Comparison of ENCODE assay signal across 7 cellular contexts in the genomic region with DNA sequence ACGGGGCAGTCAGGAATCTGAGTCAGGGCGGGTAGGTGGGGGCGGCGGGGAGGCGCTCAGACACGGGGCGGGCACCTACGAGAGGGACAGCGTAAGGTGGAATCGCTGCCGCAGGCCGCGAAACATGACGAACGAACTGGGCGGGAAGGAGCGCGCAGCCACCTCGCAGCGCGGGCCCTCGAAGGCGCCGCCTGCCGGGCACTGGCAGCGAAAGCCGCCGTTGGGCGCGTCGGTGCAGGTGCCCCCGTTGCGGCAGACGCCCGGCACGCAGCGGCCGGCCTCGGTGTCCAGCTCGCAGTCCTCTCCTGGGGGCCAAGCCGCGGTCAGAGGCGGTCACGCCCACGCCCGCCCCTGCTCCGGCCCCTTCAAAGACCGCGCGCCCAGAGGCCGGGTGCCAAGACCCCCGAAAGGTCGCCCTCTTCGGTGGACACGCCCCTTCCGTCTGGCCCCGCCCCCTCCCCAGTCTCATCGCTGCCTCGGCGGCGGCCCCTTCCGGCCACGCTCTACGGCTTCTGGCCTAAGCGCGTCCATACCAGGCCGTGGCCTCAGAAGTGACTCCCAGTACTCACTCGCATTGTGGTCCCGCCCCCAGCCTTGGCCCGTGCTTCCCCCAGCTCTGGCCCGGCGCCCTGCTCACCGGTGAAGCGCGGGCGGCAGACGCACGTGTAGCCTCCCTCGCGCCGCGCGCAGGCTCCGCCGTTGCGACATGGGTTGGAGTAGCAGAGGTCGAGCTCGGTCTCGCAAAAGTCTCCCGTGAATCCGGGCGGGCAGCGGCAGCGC. TPM values are rescaled to one million over a fixed set of nuclear protein-coding genes. Genes with fewer than 3 reads are reported as not detected.
DNase-seq lines count a peak whose midpoint lies in the region; ATAC-seq and TF ChIP-seq lines count a peak whose summit lies in the region.

No MANE protein-coding gene starts in this region.

- no peaks in the 10 kb centered on the region for H3K27me3 ChIP-seq in endodermal cell (ENCODE audit: control insufficient read depth, insufficient read depth, low read length, poor library complexity, severe bottlenecking)

- H3K4me1 ChIP-seq in endodermal cell (ENCODE audit: control insufficient read depth, insufficient read depth, low read length), result no peaks in the 10 kb centered on the region

- H3K4me3 Mint-ChIP-seq in IgD-negative memory B cell, result peak overlapping the region; percentile 62 to 84 (median 77)
- peak overlapping the region; percentile 80 for H3K4me3 Mint-ChIP-seq in activated CD8-positive, alpha-beta T cell treated with anti-CD3 and anti-CD28 coated beads for 36 hours
- H3K4me3 Mint-ChIP-seq in endodermal cell, result peak overlapping the region; percentile 46
- H3K4me3 Mint-ChIP-seq in mesothelial cell of epicardium, result peak overlapping the region; percentile 52

- peaks cover 6% of the 10 kb centered on the region for H3K27me3 Mint-ChIP-seq in IgD-negative memory B cell
- peaks cover 9% of the 10 kb centered on the region for H3K27me3 Mint-ChIP-seq in activated CD8-positive, alpha-beta T cell treated with anti-CD3 and anti-CD28 coated beads for 36 hours
- H3K27me3 Mint-ChIP-seq in endodermal cell (ENCODE audit: insufficient read depth), result peaks cover 31% of the 10 kb centered on the region
- H3K27me3 Mint-ChIP-seq in mesothelial cell of epicardium (ENCODE audit: low read depth), result peaks cover 18% of the 10 kb centered on the region

- no peaks in the 10 kb centered on the region for H3K9me3 Mint-ChIP-seq in IgD-negative memory B cell
- H3K9me3 Mint-ChIP-seq in activated CD8-positive, alpha-beta T cell treated with anti-CD3 and anti-CD28 coated beads for 36 hours, result no peaks in the 10 kb centered on the region
- H3K9me3 Mint-ChIP-seq in endodermal cell, result no peaks in the 10 kb centered on the region
- no peaks in the 10 kb centered on the region for H3K9me3 Mint-ChIP-seq in mesothelial cell of epicardium

- CTCF ChIA-PET in activated CD8-positive, alpha-beta T cell treated with anti-CD3 and anti-CD28 coated beads for 36 hours (lab: Charles Lee), result interaction anchor here (1.3 to 4.2 kb wide), 4 partner anchors 21 to 255 kb away, joined by 3 to 22 read pairs (median 5); a partner anchor contains a TSS

- TF ChIP-seq CTCF in activated CD8-positive, alpha-beta T cell treated with anti-CD3 and anti-CD28 coated beads for 36 hours (IDR thresholded peaks at IDR 0.05), result peak; percentile 78
- TF ChIP-seq CTCF in endodermal cell (conservative IDR thresholded peaks at IDR 0.05) (peak; percentile 89), mesothelial cell of epicardium (IDR thresholded peaks at IDR 0.05; ENCODE audit: unreplicated experiment) (peak; percentile 72)

- no peaks in the 10 kb centered on the region for H3K9me3 ChIP-seq in endodermal cell (ENCODE audit: control insufficient read depth, low read length)

- no peak overlapping the region for H3K27ac ChIP-seq in endodermal cell (ENCODE audit: low read depth, low read length)

- POLR2A ChIA-PET in activated CD8-positive, alpha-beta T cell treated with anti-CD3 and anti-CD28 coated beads for 36 hours (lab: Charles Lee), result interaction anchor here (0.7 to 3.4 kb wide), 7 partner anchors 12 to 763 kb away, joined by 3 to 25 read pairs (median 5); a partner anchor contains a TSS

- no peak overlapping the region for H3K4me3 ChIP-seq in endodermal cell (ENCODE audit: low read length)

- H3K4me1 Mint-ChIP-seq in IgD-negative memory B cell, result peaks cover 0 to 3% (median 2%) of the 10 kb centered on the region in 3 donors
- H3K4me1 Mint-ChIP-seq in activated CD8-positive, alpha-beta T cell treated with anti-CD3 and anti-CD28 coated beads for 36 hours (ENCODE audit: low read depth), result peaks cover 14% of the 10 kb centered on the region
- no peaks in the 10 kb centered on the region for H3K4me1 Mint-ChIP-seq in endodermal cell
- no peaks in the 10 kb centered on the region for H3K4me1 Mint-ChIP-seq in mesothelial cell of epicardium

- H3K27ac Mint-ChIP-seq in IgD-negative memory B cell, result peak overlapping the region; percentile 46 to 89 (median 88)
- H3K27ac Mint-ChIP-seq in activated CD8-positive, alpha-beta T cell treated with anti-CD3 and anti-CD28 coated beads for 36 hours, result peak overlapping the region; percentile 93
- H3K27ac Mint-ChIP-seq in endodermal cell, result no peak overlapping the region
- no peak overlapping the region for H3K27ac Mint-ChIP-seq in mesothelial cell of epicardium

- DNase-seq in GM19240 (ENCODE audit: insufficient read length, low spot score), result peak; percentile 89
- peak; percentile 93 for DNase-seq in activated CD8-positive, alpha-beta T cell treated with anti-CD3 and anti-CD28 coated beads for 36 hours
- DNase-seq in endodermal cell, result peak; percentile 97
- DNase-seq in mesothelial cell of epicardium (ENCODE audit: low spot score in 2 of 2, unreplicated experiment in 2 of 2), result peak; percentile 55 to 80
- DNase-seq in stimulated activated CD8-positive, alpha-beta memory T cell treated with anti-CD3 and anti-CD28 coated beads, Interleukin-2, amount 100 ng/mL, for 1 hour (ENCODE audit: low read depth in 2 of 2), result peak; percentile 68 to 74
- no peak for DNase-seq in RKO (ENCODE audit: low spot score)

- intact Hi-C loops in activated CD8-positive, alpha-beta T cell treated with anti-CD3 and anti-CD28 coated beads for 36 hours (cut with micrococcal nuclease), result no loop called here

- peaks cover 3% of the 10 kb centered on the region for H3K36me3 Mint-ChIP-seq in IgD-negative memory B cell
- H3K36me3 Mint-ChIP-seq in activated CD8-positive, alpha-beta T cell treated with anti-CD3 and anti-CD28 coated beads for 36 hours (ENCODE audit: low read depth), result peaks cover 21% of the 10 kb centered on the region
- peaks cover 46% of the 10 kb centered on the region for H3K36me3 Mint-ChIP-seq in endodermal cell (ENCODE audit: low read depth)
- peaks cover 4% of the 10 kb centered on the region for H3K36me3 Mint-ChIP-seq in mesothelial cell of epicardium

- H3K9ac ChIP-seq in endodermal cell (ENCODE audit: extremely low read depth, low read length, poor library complexity, severe bottlenecking), result no peak overlapping the region

- WGBS in endodermal cell (ENCODE audit: insufficient coverage in 1 of 2, insufficient read length in 1 of 2), 2 experiments, result 27 to 51% methylated on average over 53 to 94 of the region's 94 CpGs

- peaks cover 41% of the 10 kb centered on the region for H3K36me3 ChIP-seq in endodermal cell (ENCODE audit: control insufficient read depth, insufficient read depth, low read length)

- peak; percentile 83 for ATAC-seq in activated CD8-positive, alpha-beta T cell treated with anti-CD3 and anti-CD28 coated beads for 36 hours

RNA-seq across cellular contexts. Expression of a gene that starts 6.4 kb away (rescaled TPM):
- polyA plus RNA-seq in IgD-negative memory B cell, result 0.59 TPM
- 10 to 100 TPM; 15.8 to 17.8 TPM for total RNA-seq in activated CD8-positive, alpha-beta T cell treated with anti-CD3 and anti-CD28 coated beads for 36 hours
- 10 to 100 TPM; 20.7 to 30.1 TPM for total RNA-seq in endodermal cell
- polyA plus RNA-seq in endodermal cell (2013, experiment 1 of 2), result 24.4 TPM
- 22.9 TPM for polyA plus RNA-seq in endodermal cell (2013, experiment 2 of 2)
- 5.0 to 5.6 TPM (median 5.2 TPM) in 3 replicates for total RNA-seq in mesothelial cell of epicardium

RNA-seq across cellular contexts. Expression of a gene that starts 21.0 kb away (rescaled TPM):
- polyA plus RNA-seq in IgD-negative memory B cell, result 1.4 TPM
- 10 to 100 TPM; 41.3 to 45.0 TPM for total RNA-seq in activated CD8-positive, alpha-beta T cell treated with anti-CD3 and anti-CD28 coated beads for 36 hours
- 10 to 100 TPM; 65.1 to 75.6 TPM for total RNA-seq in endodermal cell
- 45.7 TPM for polyA plus RNA-seq in endodermal cell (2013, experiment 1 of 2)
- 41.3 TPM for polyA plus RNA-seq in endodermal cell (2013, experiment 2 of 2)
- 18.0 to 22.7 TPM (median 21.6 TPM) in 3 replicates for total RNA-seq in mesothelial cell of epicardium

RNA-seq across cellular contexts. Expression of a gene that starts 29.5 kb away (rescaled TPM):
- 17.2 TPM for polyA plus RNA-seq in IgD-negative memory B cell
- 10 to 100 TPM; 69.7 to 73.8 TPM for total RNA-seq in activated CD8-positive, alpha-beta T cell treated with anti-CD3 and anti-CD28 coated beads for 36 hours
- total RNA-seq in endodermal cell (10 to 100 TPM; 30.9 to 32.5 TPM), mesothelial cell of epicardium (30.7 to 33.5 TPM (median 31.9 TPM) in 3 replicates)
- polyA plus RNA-seq in endodermal cell (2013, experiment 1 of 2), result 30.2 TPM
- 26.9 TPM for polyA plus RNA-seq in endodermal cell (2013, experiment 2 of 2)

RNA-seq across cellular contexts. Expression of a gene that starts 34.7 kb away (rescaled TPM):
- not detected for polyA plus RNA-seq in IgD-negative memory B cell
- under 1 TPM in 1 of 2 experiments, not detected in 1; 0.43 TPM for total RNA-seq in activated CD8-positive, alpha-beta T cell treated with anti-CD3 and anti-CD28 coated beads for 36 hours
- total RNA-seq in endodermal cell (under 1 TPM in 1 of 2 donors, not detected in 1; 0.57 TPM), mesothelial cell of epicardium (0.84 TPM in 1 of 3 replicates, not detected in the others)
- 0.39 TPM for polyA plus RNA-seq in endodermal cell (2013, experiment 1 of 2)
- polyA plus RNA-seq in endodermal cell (2013, experiment 2 of 2), result not detected

RNA-seq across cellular contexts. Expression of a gene that starts 46.8 kb away (rescaled TPM):
- 147 TPM for polyA plus RNA-seq in IgD-negative memory B cell
- total RNA-seq in activated CD8-positive, alpha-beta T cell treated with anti-CD3 and anti-CD28 coated beads for 36 hours, result 100 to 1,000 TPM; 240 to 256 TPM
- 100 to 1,000 TPM; 231 to 289 TPM for total RNA-seq in endodermal cell
- polyA plus RNA-seq in endodermal cell (2013, experiment 1 of 2), result 272 TPM
- polyA plus RNA-seq in endodermal cell (2013, experiment 2 of 2), result 265 TPM
- total RNA-seq in mesothelial cell of epicardium, result 161 to 171 TPM (median 164 TPM) in 3 replicates

Comparison
In these comparisons a context has a peak if more than half of its experiments do, and no peak if none do; other contexts are left out.
1. H3K27ac Mint-ChIP-seq: peak in IgD-negative memory B cell (3 of 3) and activated CD8-positive, alpha-beta T cell treated with anti-CD3 and anti-CD28 coated beads for 36 hours (single experiment); none in endodermal cell (single experiment) and mesothelial cell of epicardium (single experiment).
2. Peak in every context shown above with its lines, with median percentiles within 50 percentile points of each other: H3K4me3 Mint-ChIP-seq and CTCF ChIP-seq.